12 cellular contexts compared by ENCODE assay signal in the genomic region with DNA sequence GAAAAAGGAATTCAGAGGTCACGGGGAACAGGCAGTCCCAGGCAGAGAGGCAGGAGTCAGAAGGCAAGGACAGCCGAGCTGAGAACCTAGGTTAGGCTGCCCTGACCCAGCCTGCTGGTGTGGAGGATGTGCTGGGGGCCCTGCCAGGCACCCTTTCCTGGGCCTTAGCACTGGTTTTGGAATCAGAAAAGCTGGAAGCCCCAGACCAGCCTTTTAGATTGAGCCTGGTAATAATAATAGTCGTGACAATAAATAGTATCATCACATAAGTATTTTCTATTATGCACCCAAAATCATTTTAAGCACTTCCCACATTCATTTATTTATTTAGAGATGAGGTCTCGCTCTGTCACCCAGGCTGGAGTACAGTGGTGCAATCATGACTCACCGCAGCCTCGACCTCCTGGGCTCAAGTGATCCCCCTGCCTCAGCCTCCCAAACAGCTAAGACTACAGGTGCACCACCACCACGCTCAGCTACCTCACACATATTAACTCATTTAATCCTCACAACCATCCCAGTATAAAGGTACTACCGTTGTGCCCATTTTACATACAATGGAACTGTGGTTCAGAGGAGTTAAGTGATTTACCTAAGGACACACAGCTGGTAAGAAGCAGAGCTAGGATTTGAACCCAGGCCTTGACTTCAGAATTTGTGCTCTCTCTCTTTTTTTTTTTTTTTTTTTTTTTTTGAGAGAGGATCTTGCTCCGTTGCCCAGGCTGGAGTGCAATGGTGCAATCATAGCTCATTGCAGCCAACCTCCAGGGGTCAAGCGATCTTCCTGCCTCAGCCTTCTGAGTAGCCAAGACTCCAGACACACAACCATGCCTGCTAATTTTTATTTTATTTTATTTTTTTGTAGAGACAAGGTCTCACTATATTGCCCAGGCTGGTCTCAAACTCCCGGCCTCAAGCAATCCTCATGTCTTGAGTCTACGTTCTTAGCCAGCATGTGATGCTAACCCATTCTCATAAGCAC. TPM values are rescaled to one million over a fixed set of nuclear protein-coding genes. Genes with fewer than 3 reads are reported as not detected.
A peak's percentile ranks its signal among the peaks of the same experiment; 100 is the strongest.
DNase-seq lines count a peak whose midpoint lies in the region; ATAC-seq and TF ChIP-seq lines count a peak whose summit lies in the region.
"Had no signal": no experiment of that assay in that cellular context is flagged by ENCODE, and none has a peak within 500 bp of the region (broad histone marks: within the 10 kb centered on the region; RNA-seq: fewer than 3 reads in every experiment).

No MANE protein-coding gene starts in this region.

- H3K4me1 ChIP-seq in SJSA1 (replicated peaks) (peaks cover 35% of the 10 kb centered on the region), gastroesophageal sphincter (peaks cover 13 to 52% (median 22%) of the 10 kb centered on the region in 3 donors)

- DNase-seq in Caki2 (ENCODE audit: low read depth) (peak; percentile 72), SJSA1 (ENCODE audit: low read depth in 1 of 2, low spot score in 2 of 2) (peak; percentile 79 to 81), renal cortical epithelial cell (ENCODE audit: low read depth) (peak; percentile 72), DMS114 treated with DMSO at 0.1 percent for 48 hours (lab: John Stamatoyannopoulos, UW; ENCODE audit: unreplicated experiment) (no peak), middle frontal gyrus (ENCODE audit: extremely low spot score, low spot score) (no peak)
- DNase-seq: activated CD4-positive, alpha-beta T cell treated with anti-CD3 and anti-CD28 coated beads, Interleukin-2, amount 10 ng/mL, durations not matched to agents 24 days and 14 days; activated naive CD4-positive, alpha-beta T cell treated with anti-CD3 and anti-CD28 coated beads, Interleukin-2, amount 50 U/mL, for 16 hours; NCI-H187 treated with DMSO at 0.1 percent for 48 hours had no signal

- H3K36me3 ChIP-seq in SJSA1 (peaks cover 22% of the 10 kb centered on the region), gastroesophageal sphincter (peaks cover 0 to 59% of the 10 kb centered on the region in 2 donors)
- H3K36me3 ChIP-seq: neutrophil had no signal

- TF ChIP-seq EP300 in gastroesophageal sphincter (IDR thresholded peaks at IDR 0.05), result no peak

- WGBS in gastroesophageal sphincter (ENCODE audit: low coverage in 1 of 2), 2 donors, result 50 to 64% methylated on average over 9 to 10 of the region's 12 CpGs

- H3K27ac ChIP-seq in SJSA1 (peak overlapping the region; percentile 82), gastroesophageal sphincter (peak overlapping the region; percentile 71 to 88 (median 78))
- H3K27ac ChIP-seq: neutrophil had no signal

- H3K27me3 ChIP-seq in SJSA1 (replicated peaks) (no peaks in the 10 kb centered on the region), gastroesophageal sphincter (no peaks in the 10 kb centered on the region)
- H3K27me3 ChIP-seq: neutrophil had no signal

- H3K9me3 ChIP-seq in SJSA1 (replicated peaks), result 0 out of 2 replicates have a peak, but pooled peaks cover 2% of the 10 kb centered on the region
- no peaks in the 10 kb centered on the region for H3K9me3 ChIP-seq in gastroesophageal sphincter
- H3K9me3 ChIP-seq: neutrophil had no signal

- H3K4me3 ChIP-seq in SJSA1 (no peak overlapping the region), gastroesophageal sphincter (no peak overlapping the region)

- no peak for TF ChIP-seq CTCF in gastroesophageal sphincter (IDR thresholded peaks at IDR 0.05)

- in situ Hi-C loops in Caki2 (cut with HindIII; ENCODE audit: low pct_unique_long_range_greater_than_20kb, low sequenced_read_pairs), result no loop called here

- ATAC-seq in gastroesophageal sphincter, result no peak
- no peak for ATAC-seq in GM19328 (IDR thresholded peaks at IDR 0.05; ENCODE audit: unreplicated experiment)
- no peak for ATAC-seq in GM18861 (IDR thresholded peaks at IDR 0.05; ENCODE audit: unreplicated experiment)

- TF ChIP-seq POLR2A in gastroesophageal sphincter (IDR thresholded peaks at IDR 0.05), result no peak

RNA-seq across cellular contexts. Expression of gene TGM2, which starts 19.7 kb away (rescaled TPM):
- total RNA-seq in Caki2 (2014; rRNA removed; shearing (Covaris generic); ENCODE audit: low replicate concordance), result 144 and 178 TPM in 2 replicates
- 32.2 and 34.9 TPM in 2 replicates for total RNA-seq in SJSA1 (2014; rRNA removed; shearing (Covaris generic))
- 100 to 1,000 TPM; 163 to 385 (median 188) TPM for total RNA-seq in gastroesophageal sphincter
- total RNA-seq in renal cortical epithelial cell, result 141 and 245 TPM in 2 replicates

Comparison
In these comparisons a context has a peak if more than half of its experiments do, and no peak if none do; other contexts are left out.
1. DNase-seq: peak in Caki2 (single experiment), SJSA1 (2 of 2) and renal cortical epithelial cell (single experiment); none in DMS114 treated with DMSO at 0.1 percent for 48 hours (single experiment) and middle frontal gyrus (single experiment).